11 cellular contexts compared by ENCODE assay signal in genomic region chr5:1315018-1315708, GRCh38. TPM values are rescaled to one million over a fixed set of nuclear protein-coding genes. Genes with fewer than 3 reads are reported as not detected.
DNase-seq lines count a peak whose midpoint lies in the region; ATAC-seq and TF ChIP-seq lines count a peak whose summit lies in the region.
"Had no signal": no experiment of that assay in that cellular context is flagged by ENCODE, and none has a peak within 500 bp of the region (broad histone marks: within the 10 kb centered on the region; RNA-seq: fewer than 3 reads in every experiment).

No MANE protein-coding gene starts in this region.

- H3K4me1 ChIP-seq in OCI-LY7 (ENCODE audit: insufficient read depth, low read length, poor library complexity, severe bottlenecking) (peaks cover 79% of the 10 kb centered on the region), endocrine pancreas (ENCODE audit: control insufficient read depth, insufficient read depth, low read length) (no peaks in the 10 kb centered on the region), transverse colon (peaks cover 3 to 30% (median 22%) of the 10 kb centered on the region in 4 donors), HAP-1 (peaks cover 3% of the 10 kb centered on the region; the same call in 1 of the 2 replicates)
- H3K4me1 ChIP-seq: psoas muscle had no signal

- peak overlapping the region; percentile 92 for H3K27ac Mint-ChIP-seq in activated naive CD4-positive, alpha-beta T cell treated with anti-CD3 and anti-CD28 coated beads for 36 hours

- peaks cover 8% of the 10 kb centered on the region; the same call in 1 of the 2 replicates for H3K79me2 ChIP-seq in OCI-LY7 (ENCODE audit: insufficient read depth, low read depth, low read length)

- no peak for TF ChIP-seq POLR2A in transverse colon (IDR thresholded peaks at IDR 0.05)

- intact Hi-C loops in activated naive CD4-positive, alpha-beta T cell treated with anti-CD3 and anti-CD28 coated beads for 36 hours (cut with micrococcal nuclease): loop anchor here (5.0 to 10.0 kb wide), 5 partner anchors 58 to 923 kb away; partner anchors contain the start of gene MRPL36
- intact Hi-C loops in OCI-LY7 (cut with micrococcal nuclease; ENCODE audit: unreplicated experiment): loop anchor here (5.0 to 10.0 kb wide), 3 partner anchors 53 to 480 kb away; partner anchors contain the start of genes LPCAT1 and MRPL36
- intact Hi-C loops in transverse colon (cut with DNase I; ENCODE audit: low total_unique reads): no loop called here

- peak overlapping the region; percentile 58 for H3K4me3 Mint-ChIP-seq in activated naive CD4-positive, alpha-beta T cell treated with anti-CD3 and anti-CD28 coated beads for 36 hours

- TF ChIP-seq CTCF in OCI-LY7 (conservative IDR thresholded peaks at IDR 0.05; ENCODE audit: low read length): no peak
- TF ChIP-seq CTCF in transverse colon (IDR thresholded peaks at IDR 0.05): no peak

- no peak for DNase-seq in activated naive CD4-positive, alpha-beta T cell treated with anti-CD3 and anti-CD28 coated beads for 36 hours
- DNase-seq in activated naive CD4-positive, alpha-beta T cell treated with anti-CD3 and anti-CD28 coated beads, Interleukin-2, amount 50 U/mL, for 16 hours: no peak
- DNase-seq in OCI-LY7 (ENCODE audit: low spot score): no peak
- no peak for DNase-seq in transverse colon
- no peak for DNase-seq in HAP-1 (ENCODE audit: low spot score in 2 of 2)
- no peak for DNase-seq in activated CD4-positive, alpha-beta T cell treated with anti-CD3 and anti-CD28 coated beads for 4 hours
- DNase-seq: NCI-H1694 had no signal

- WGBS in transverse colon (ENCODE audit: low coverage in 1 of 2), 2 donors: 40 to 50% methylated on average over 1 to 13 of the region's 13 CpGs

- no peaks in the 10 kb centered on the region for H4K20me1 ChIP-seq in OCI-LY7 (ENCODE audit: insufficient read depth, low read length)

- H3K4me3 ChIP-seq in OCI-LY7 (ENCODE audit: low read depth, low read length, poor library complexity, severe bottlenecking) (peak overlapping the region; percentile 66), endocrine pancreas (ENCODE audit: control insufficient read depth, insufficient read depth, low read length) (peak overlapping the region; percentile 19), transverse colon (peak overlapping the region in 1 of 4 donors; percentile 25), HAP-1 (no peak overlapping the region)
- H3K4me3 ChIP-seq: psoas muscle had no signal

- CTCF ChIA-PET in activated naive CD4-positive, alpha-beta T cell treated with anti-CD3 and anti-CD28 coated beads for 36 hours (lab: Charles Lee): interaction anchor here (1.1 kb wide), 2 partner anchors 9 to 142 kb away, joined by 3 read pairs; no protein-coding TSS in a partner anchor
- CTCF ChIA-PET in OCI-LY7 (lab: Charles Lee; ENCODE audit: unreplicated experiment): interaction anchor here (1.8 kb wide), 1 partner anchor 27 kb away, joined by 6 read pairs; no protein-coding TSS in a partner anchor

- H3K27ac ChIP-seq in OCI-LY7 (ENCODE audit: low read depth, low read length, poor library complexity, severe bottlenecking) (peak overlapping the region; percentile 100), transverse colon (peak overlapping the region; percentile 83 to 89 (median 85))
- H3K27ac ChIP-seq: psoas muscle had no signal

- no peaks in the 10 kb centered on the region for H3K27me3 Mint-ChIP-seq in activated naive CD4-positive, alpha-beta T cell treated with anti-CD3 and anti-CD28 coated beads for 36 hours (ENCODE audit: low read depth)

- H3K4me2 ChIP-seq in OCI-LY7 (ENCODE audit: low read length): peak overlapping the region; percentile 97

- no peak overlapping the region for H2AFZ ChIP-seq in OCI-LY7 (ENCODE audit: low read length)

- no peak for ATAC-seq in GM18858 (IDR thresholded peaks at IDR 0.05; ENCODE audit: unreplicated experiment)

- peaks cover 52% of the 10 kb centered on the region for H3K36me3 ChIP-seq in OCI-LY7 (ENCODE audit: insufficient read depth, low read length)
- peaks cover 3% of the 10 kb centered on the region for H3K36me3 ChIP-seq in endocrine pancreas (ENCODE audit: control insufficient read depth, insufficient read depth, low read length)
- peaks cover 0 to 20% (median 7%) of the 10 kb centered on the region in 4 donors for H3K36me3 ChIP-seq in transverse colon
- H3K36me3 ChIP-seq in HAP-1 (replicated peaks): peaks cover 23% of the 10 kb centered on the region

- TF ChIP-seq EP300 in transverse colon (IDR thresholded peaks at IDR 0.05; ENCODE audit: low read depth): no peak

- in situ Hi-C loops in transverse colon (cut with MboI; ENCODE audit: low pct_ligation_motif_present in 1 of 4, low pct_unique_long_range_greater_than_20kb in 1 of 4, low sequenced_read_pairs in 3 of 4) (no loop called here), HAP-1 (cut with MboI; ENCODE audit: low sequenced_read_pairs) (no loop called here)

- H3K9ac ChIP-seq in endocrine pancreas (ENCODE audit: control insufficient read depth, insufficient read depth, low read length): no peak overlapping the region

- POLR2A ChIA-PET in OCI-LY7 (lab: Charles Lee): interaction anchor here (0.6 to 8.1 kb wide), 8 partner anchors 12 to 148 kb away, joined by 3 to 78 read pairs (median 4); partner anchors contain the start of genes CLPTM1L and TERT

- H3K9me2 ChIP-seq in OCI-LY7 (ENCODE audit: insufficient read depth, low read length): no peaks in the 10 kb centered on the region

- H3K36me3 Mint-ChIP-seq in activated naive CD4-positive, alpha-beta T cell treated with anti-CD3 and anti-CD28 coated beads for 36 hours (ENCODE audit: low read depth): peaks cover 12% of the 10 kb centered on the region

- H3K9me3 ChIP-seq in OCI-LY7 (ENCODE audit: low read length) (peaks cover 17% of the 10 kb centered on the region), endocrine pancreas (ENCODE audit: control insufficient read depth, low read length) (no peaks in the 10 kb centered on the region), transverse colon (no peaks in the 10 kb centered on the region), HAP-1 (0 out of 2 replicates have a peak, but pooled peaks cover 7% of the 10 kb centered on the region)
- H3K9me3 ChIP-seq: psoas muscle had no signal

- peaks cover 63% of the 10 kb centered on the region for H3K4me1 Mint-ChIP-seq in activated naive CD4-positive, alpha-beta T cell treated with anti-CD3 and anti-CD28 coated beads for 36 hours (ENCODE audit: low read depth)

- H3K27me3 ChIP-seq in endocrine pancreas (ENCODE audit: control insufficient read depth, insufficient read depth, low read length): no peaks in the 10 kb centered on the region
- no peaks in the 10 kb centered on the region for H3K27me3 ChIP-seq in transverse colon
- H3K27me3 ChIP-seq in HAP-1 (ENCODE audit: low read depth): no peaks in the 10 kb centered on the region

- H3K9me3 Mint-ChIP-seq in activated naive CD4-positive, alpha-beta T cell treated with anti-CD3 and anti-CD28 coated beads for 36 hours: peaks cover 7% of the 10 kb centered on the region

- BruUV-seq in OCI-LY7 (replicated peaks; lab: Mats Ljungman, UMichigan): TSS peak; percentile 84

RNA-seq across cellular contexts. Expression of gene TERT, which starts 20.3 kb away (rescaled TPM):
- 10 to 100 TPM; 10.1 to 13.1 TPM for total RNA-seq in activated naive CD4-positive, alpha-beta T cell treated with anti-CD3 and anti-CD28 coated beads for 36 hours
- 120 and 156 TPM in 2 replicates for total RNA-seq in OCI-LY7 (2014; rRNA removed; shearing (Covaris generic))
- total RNA-seq in OCI-LY7 (2022) (173 and 198 TPM in 2 replicates), transverse colon (not detected)
- total RNA-seq: endothelial cell of umbilical vein, psoas muscle had no signal

RNA-seq across cellular contexts. Expression of gene CLPTM1L, which starts 29.7 kb away (rescaled TPM):
- total RNA-seq in activated naive CD4-positive, alpha-beta T cell treated with anti-CD3 and anti-CD28 coated beads for 36 hours: 10 to 100 TPM; 48.0 to 48.5 TPM
- total RNA-seq in OCI-LY7 (2014; rRNA removed; shearing (Covaris generic)): 356 and 395 TPM in 2 replicates
- total RNA-seq in OCI-LY7 (2022): 395 and 396 TPM in 2 replicates
- 100 to 1,000 TPM in 2 of 4 donors, 10 to 100 TPM in 2; 78.0 to 143 (median 104) TPM for total RNA-seq in transverse colon

Comparison
In these comparisons a context has a peak if more than half of its experiments do, and no peak if none do; other contexts are left out.
1. RNA of gene TERT, which starts 20.3 kb away (total RNA-seq): 120 to 198 TPM in OCI-LY7; 10.1 to 13.1 TPM in activated naive CD4-positive, alpha-beta T cell treated with anti-CD3 and anti-CD28 coated beads for 36 hours and not detected in transverse colon; every median in the first group is over 4 times any median in the second.